In genomic region chr3:195061756-195062655, GRCh38 we compare ENCODE assay signal across 1 cellular context.
TF ChIP-seq lines count a peak whose summit lies in the region.

No MANE protein-coding gene starts in this region.

TF ChIP-seq in H1, 55 proteins besides CTCF, POLR2A, EP300 and RAD21:
- no peak for TF ChIP-seq CHD7 (IDR thresholded peaks at IDR 0.05; ENCODE audit: insufficient replicate concordance, low read length)
TF ChIP-seq in H1: peak in this region for 0.
